ENCODE assay signal across 3 cellular contexts in genomic region chr1:146853145-146853544, GRCh38.
TF ChIP-seq lines count a peak whose summit lies in the region.

No MANE protein-coding gene starts in this region.

TF ChIP-seq in A549, 52 proteins besides CTCF, POLR2A, EP300 and RAD21:
- TF ChIP-seq REST (IDR thresholded peaks at IDR 0.05) = peak; percentile 24; the same call in 1 of the 2 replicates
TF ChIP-seq in A549: peak in this region for 1; not testable (repeated sequence) for 51.

TF ChIP-seq in HCT116, 20 proteins besides CTCF, POLR2A, EP300 and RAD21:
- peak; percentile 34 for TF ChIP-seq REST (IDR thresholded peaks at IDR 0.05; ENCODE audit: low read depth)

TF ChIP-seq in liver, 16 proteins besides CTCF, POLR2A, EP300 and RAD21:
- TF ChIP-seq REST (IDR thresholded peaks at IDR 0.05) = peak; percentile 26
